ENCODE assay signal across 7 cellular contexts in genomic region chr16:4015275-4015990, GRCh38.
DNase-seq lines count a peak whose midpoint lies in the region; ATAC-seq and TF ChIP-seq lines count a peak whose summit lies in the region.

No MANE protein-coding gene starts in this region.

- H2AFZ ChIP-seq in IMR-90 (replicated peaks; ENCODE audit: low read length, poor library complexity), result no peak overlapping the region

- H2BK15ac ChIP-seq in IMR-90 (ENCODE audit: low read depth, low read length), result peak overlapping the region; percentile 81; the same call in 2 of the 3 replicates

- H3K56ac ChIP-seq in IMR-90 (ENCODE audit: extremely low read depth, insufficient read depth, low read length), result no peak overlapping the region

- H2BK20ac ChIP-seq in IMR-90 (ENCODE audit: low read depth, low read length), result peak overlapping the region; percentile 93

- no peak for TF ChIP-seq RAD21 in IMR-90 (IDR thresholded peaks at IDR 0.05; ENCODE audit: low read length)

- H3K27ac ChIP-seq in IMR-90 (ENCODE audit: insufficient read depth, low read length) (peak overlapping the region; percentile 50; the same call in 1 of the 2 replicates), duodenal mucosa (ENCODE audit: low read depth, low read length) (peak overlapping the region; percentile 75)

- no peaks in the 10 kb centered on the region for H4K20me1 ChIP-seq in IMR-90 (ENCODE audit: insufficient read depth, low read length)

- H3K4ac ChIP-seq in IMR-90 (ENCODE audit: low read depth, low read length), result peak overlapping the region; percentile 92

- peak overlapping the region; percentile 42 for H3K23ac ChIP-seq in IMR-90 (ENCODE audit: low read depth, low read length)

- H3K9me3 ChIP-seq in IMR-90 (ENCODE audit: control insufficient read depth, insufficient read depth, low read length), result no peaks in the 10 kb centered on the region
- no peaks in the 10 kb centered on the region for H3K9me3 ChIP-seq in duodenal mucosa (ENCODE audit: control insufficient read depth in 1 of 2, low read length in 2 of 2)
- H3K9me3 ChIP-seq in mucosa of descending colon, result no peaks in the 10 kb centered on the region

- ATAC-seq in IMR-90 (ENCODE audit: low read depth) (no peak), mucosa of descending colon (peak; percentile 41), GM19452 (IDR thresholded peaks at IDR 0.05; ENCODE audit: unreplicated experiment) (no peak), GM21390 (IDR thresholded peaks at IDR 0.05; ENCODE audit: unreplicated experiment) (no peak)

- H3K36me3 ChIP-seq in IMR-90 (ENCODE audit: control insufficient read depth, insufficient read depth, low read length), result no peaks in the 10 kb centered on the region
- no peaks in the 10 kb centered on the region for H3K36me3 ChIP-seq in duodenal mucosa (ENCODE audit: control insufficient read depth in 1 of 2, insufficient read depth in 2 of 2, low read length in 2 of 2)
- no peaks in the 10 kb centered on the region for H3K36me3 ChIP-seq in mucosa of descending colon (ENCODE audit: low read depth)

- in situ Hi-C loops in IMR-90 (cut with MboI; ENCODE audit: low sequenced_read_pairs), result no loop called here

- H2AK5ac ChIP-seq in IMR-90 (ENCODE audit: low read depth, low read length), result peak overlapping the region; percentile 31; the same call in 1 of the 2 replicates

- H3K4me2 ChIP-seq in IMR-90 (ENCODE audit: low read depth, low read length), result no peak overlapping the region

- peak overlapping the region; percentile 94 for H2BK120ac ChIP-seq in IMR-90 (ENCODE audit: low read depth, low read length)

- peaks cover 21% of the 10 kb centered on the region for H3K9me1 ChIP-seq in IMR-90 (ENCODE audit: insufficient read depth, low read length)

- WGBS in IMR-90 (ENCODE audit: extremely low coverage in 2 of 2, insufficient read length in 1 of 2), 2 experiments, result 96% methylated on average over 8 of the region's 19 CpGs; no CpG with 5 or more reads in 1 of the 2 experiments

- intact Hi-C loops in IMR-90 (cut with micrococcal nuclease), result no loop called here
- intact Hi-C loops in mucosa of descending colon (cut with DNase I, micrococcal nuclease), result no loop called here

- DNase-seq in IMR-90 (no peak), mucosa of descending colon (peak in 2 of 3 donors; percentile 58 to 67), EL (no peak), NCI-H526 (lab: John Stamatoyannopoulos, UW) (no peak)

- H4K5ac ChIP-seq in IMR-90 (ENCODE audit: low read depth, low read length), result peak overlapping the region; percentile 83

- peak overlapping the region; percentile 85 for H3K14ac ChIP-seq in IMR-90 (replicated peaks; ENCODE audit: low read depth, low read length)

- peaks cover 31 to 81% of the 10 kb centered on the region in 2 experiments for H3K79me1 ChIP-seq in IMR-90 (ENCODE audit: low read depth in 1 of 2, low read length in 2 of 2)

- no peak overlapping the region for H3K4me3 ChIP-seq in IMR-90 (ENCODE audit: insufficient read depth, low read depth, low read length)
- peak overlapping the region in 1 of 2 donors; percentile 43 for H3K4me3 ChIP-seq in duodenal mucosa (ENCODE audit: low read depth in 1 of 2, low read length in 2 of 2)
- H3K4me3 ChIP-seq in mucosa of descending colon, result no peak overlapping the region

- H4K91ac ChIP-seq in IMR-90 (ENCODE audit: insufficient read depth, low read depth, low read length), result peak overlapping the region; percentile 87

- BruUV-seq in IMR-90 (replicated peaks; lab: Mats Ljungman, UMichigan), result no TSS peak

- peak overlapping the region; percentile 74 for H2BK5ac ChIP-seq in IMR-90 (ENCODE audit: low read depth, low read length, poor library complexity, severe bottlenecking)

- TF ChIP-seq CTCF in IMR-90 (conservative IDR thresholded peaks at IDR 0.05; ENCODE audit: low read depth, low read length) (no peak), mucosa of descending colon (IDR thresholded peaks at IDR 0.05) (no peak)

- dilution Hi-C loops in IMR-90 (cut with HindIII; ENCODE audit: low sequenced_read_pairs, unreplicated experiment), result no loop called here

- H3K18ac ChIP-seq in IMR-90 (ENCODE audit: low read depth, low read length), result peak overlapping the region; percentile 85

- H2AK9ac ChIP-seq in IMR-90 (replicated peaks; ENCODE audit: low read depth, low read length, poor library complexity), result no peak overlapping the region

- H3K4me1 ChIP-seq in IMR-90 (ENCODE audit: control insufficient read depth, insufficient read depth, low read length), result peaks cover 24% of the 10 kb centered on the region
- H3K4me1 ChIP-seq in duodenal mucosa (ENCODE audit: control insufficient read depth in 1 of 2, insufficient read depth in 2 of 2, low read length in 2 of 2), result peaks cover 40 to 52% of the 10 kb centered on the region in 2 donors
- peaks cover 37% of the 10 kb centered on the region for H3K4me1 ChIP-seq in mucosa of descending colon (ENCODE audit: low read depth)

- H4K8ac ChIP-seq in IMR-90 (ENCODE audit: low read depth in 2 of 2, low read length in 2 of 2), result peak overlapping the region in 1 of 2 experiments; percentile 77; a peak in 1 of 4 replicates

- TF ChIP-seq POLR2A in IMR-90 (IDR thresholded peaks at IDR 0.05; ENCODE audit: low read depth, low read length), result no peak

- CTCF ChIA-PET in IMR-90 (lab: Yijun Ruan, JAX), result interaction anchor here (0.6 kb wide), 1 partner anchor 445 kb away, joined by 5 read pairs; no protein-coding TSS in a partner anchor

- H3K27me3 ChIP-seq in IMR-90 (ENCODE audit: control insufficient read depth, insufficient read depth, low read length) (no peaks in the 10 kb centered on the region), duodenal mucosa (ENCODE audit: control insufficient read depth in 1 of 2, insufficient read depth in 2 of 2, low read length in 2 of 2) (no peaks in the 10 kb centered on the region)

- POLR2A ChIA-PET in IMR-90 (lab: Charles Lee; ENCODE audit: unreplicated experiment), result no interaction called here

- H3K9ac ChIP-seq in IMR-90 (ENCODE audit: low read depth, low read length), result no peak overlapping the region
- H3K9ac ChIP-seq in duodenal mucosa (ENCODE audit: low read depth in 1 of 2, low read length in 2 of 2), result peak overlapping the region in 1 of 2 donors; percentile 51

TF ChIP-seq in IMR-90, 13 proteins besides CTCF, POLR2A, EP300 and RAD21:
- TF ChIP-seq RCOR1 (IDR thresholded peaks at IDR 0.05; ENCODE audit: insufficient replicate concordance, low read length) (no peak), MXI1 (IDR thresholded peaks at IDR 0.05; ENCODE audit: borderline replicate concordance, low read depth, low read length) (no peak), USF2 (IDR thresholded peaks at IDR 0.05; ENCODE audit: low read depth, low read length) (no peak), ELK1 (IDR thresholded peaks at IDR 0.05; ENCODE audit: borderline replicate concordance, low read depth, low read length) (no peak), MAZ (IDR thresholded peaks at IDR 0.05; ENCODE audit: borderline replicate concordance, low read depth, low read length) (no peak)

Comparison
In these comparisons a context has a peak if more than half of its experiments do, and no peak if none do; other contexts are left out.
1. DNase-seq: peak in mucosa of descending colon (2 of 3); none in IMR-90 (single experiment), EL (single experiment) and NCI-H526 (0 of 2).